Comparison of ENCODE assay signal across 20 cellular contexts in genomic region chr6:126066068-126067048, GRCh38.
DNase-seq lines count a peak whose midpoint lies in the region; ATAC-seq, FAIRE-seq and TF ChIP-seq lines count a peak whose summit lies in the region.
"Had no signal": no experiment of that assay in that cellular context is flagged by ENCODE, and none has a peak within 500 bp of the region (broad histone marks: within the 10 kb centered on the region; RNA-seq: fewer than 3 reads in every experiment).

No MANE protein-coding gene starts in this region.

- H3K79me2 ChIP-seq in K562 (ENCODE audit: control insufficient read depth, insufficient read depth, low read length), result no peaks in the 10 kb centered on the region; the same call in 2 of the 3 replicates

- TF ChIP-seq EP300 in K562 (IDR thresholded peaks at IDR 0.05; ENCODE audit: low read length), result no peak

- H3K9me3 ChIP-seq in K562 (replicated peaks; ENCODE audit: control insufficient read depth, insufficient read depth, low read depth, low read length), result no peaks in the 10 kb centered on the region
- no peaks in the 10 kb centered on the region for H3K9me3 ChIP-seq in right lobe of liver

- H3K36me3 ChIP-seq in K562 (ENCODE audit: control insufficient read depth, insufficient read depth, low read length), result peaks cover 11% of the 10 kb centered on the region; the same call in 2 of the 3 replicates
- H3K36me3 ChIP-seq in right lobe of liver, result no peaks in the 10 kb centered on the region

- no peak for TF ChIP-seq POLR2A in K562 (conservative IDR thresholded peaks at IDR 0.05)
- no peak for TF ChIP-seq POLR2A in right lobe of liver (IDR thresholded peaks at IDR 0.05)

- no TSS peak for BruUV-seq in K562 (replicated peaks; lab: Mats Ljungman, UMichigan)

- H3K27me3 ChIP-seq in K562 (ENCODE audit: control insufficient read depth in 2 of 2, insufficient read depth in 2 of 2, low read length in 2 of 2) (no peaks in the 10 kb centered on the region), right lobe of liver (no peaks in the 10 kb centered on the region)

- no peak overlapping the region for H3K4me3 ChIP-seq in AG10803 (ENCODE audit: low read length)
- H3K4me3 ChIP-seq in K562, result no peak overlapping the region
- H3K4me3 ChIP-seq in fibroblast of mammary gland (ENCODE audit: control insufficient read depth, low read depth, low read length), result no peak overlapping the region
- H3K4me3 ChIP-seq in right lobe of liver, result no peak overlapping the region

- TF ChIP-seq RAD21 in K562 (CRISPR knock-in tag; conservative IDR thresholded peaks at IDR 0.05 in 1 of 2, IDR thresholded peaks at IDR 0.05 in 1 of 2), result no peak

- no peak overlapping the region for H2AFZ ChIP-seq in K562 (ENCODE audit: low read depth, low read length)

- CTCF ChIA-PET in K562 (lab: Yijun Ruan, JAX; ENCODE audit: low intra/inter-chr PET ratio), result no interaction called here

- no peak for TF ChIP-seq CTCF in AG10803 (conservative IDR thresholded peaks at IDR 0.05; ENCODE audit: low read length)
- TF ChIP-seq CTCF in K562 (IDR thresholded peaks at IDR 0.05 in 2 of 3, conservative IDR thresholded peaks at IDR 0.05 in 1 of 3; ENCODE audit: insufficient read depth in 2 of 3, low read depth in 1 of 3, low read length in 3 of 3), result no peak
- TF ChIP-seq CTCF in fibroblast of mammary gland (conservative IDR thresholded peaks at IDR 0.05; ENCODE audit: control insufficient read depth, insufficient read depth, low read depth, low read length), result no peak
- no peak for TF ChIP-seq CTCF in right lobe of liver (IDR thresholded peaks at IDR 0.05)

- intact Hi-C loops in K562 (cut with micrococcal nuclease) (no loop called here), right lobe of liver (cut with DNase I) (no loop called here)

- POLR2A ChIA-PET in K562 (lab: Yijun Ruan, JAX), result interaction anchor here (0.6 to 1.0 kb wide), 2 partner anchors 9 to 1874 kb away, joined by 3 to 4 read pairs; no protein-coding TSS in a partner anchor

- in situ Hi-C loops in K562 (cut with MboI), result no loop called here

- no peak overlapping the region for H3K9ac ChIP-seq in K562 (ENCODE audit: insufficient read depth in 1 of 2, low read depth in 2 of 2, low read length in 2 of 2)

- H4K20me1 ChIP-seq in K562 (replicated peaks; ENCODE audit: control insufficient read depth, insufficient read depth, low read length), result no peaks in the 10 kb centered on the region

- H3K27ac ChIP-seq in K562 (ENCODE audit: extremely low read depth, low read depth, low read length) (0 out of 3 replicates have a peak overlapping the region, but pooled peaks have one; percentile 14), right lobe of liver (peak overlapping the region in 1 of 3 donors; percentile 50)

- DNase-seq in AG10803 (ENCODE audit: low read depth), result peak; percentile 49
- peak in 3 of 4 experiments; percentile 22 to 78 (median 58) for DNase-seq in K562 (ENCODE audit: extremely low read depth in 1 of 4, low spot score in 3 of 4)
- peak; percentile 43 for DNase-seq in fibroblast of mammary gland (ENCODE audit: low read depth)
- peak; percentile 40 to 76 (median 70) for DNase-seq in right lobe of liver
- DNase-seq in NCI-H82 (lab: John Stamatoyannopoulos, UW), result no peak
- no peak for DNase-seq in middle frontal gyrus (ENCODE audit: extremely low spot score, low spot score)
- no peak for DNase-seq in DMS53 (lab: John Stamatoyannopoulos, UW)
- DNase-seq: 8988T; CD8-positive, alpha-beta T cell; DND-41; GDM1; HFFc6; NCI-H1417; NCI-H187 treated with DMSO at 0.1 percent for 48 hours; NCI-H345; NCI-H526; SHP77 had no signal

- ATAC-seq in K562 (peak; percentile 87), right lobe of liver (peak; percentile 89 to 97 (median 96)), GM19452 (IDR thresholded peaks at IDR 0.05; ENCODE audit: unreplicated experiment) (no peak)
- ATAC-seq: CD8-positive, alpha-beta T cell had no signal

- FAIRE-seq in K562 (lab: Jason Lieb, UNC), result peak; percentile 69
- FAIRE-seq: H54, RCC 7860 had no signal

- WGBS in K562 (ENCODE audit: insufficient coverage, low coverage, missing lambda C conversion rate), result 66% methylated on average over 11 of the region's 12 CpGs
- WGBS in right lobe of liver (ENCODE audit: insufficient coverage, low coverage, low lambda C conversion rate, missing lambda C conversion rate), result 68% methylated on average over 10 of the region's 12 CpGs

- H3K4me1 ChIP-seq in K562 (replicated peaks in 1 of 2; ENCODE audit: control insufficient read depth in 2 of 2, insufficient read depth in 2 of 2, low read length in 2 of 2) (peaks cover 18 to 40% of the 10 kb centered on the region in 2 experiments), right lobe of liver (no peaks in the 10 kb centered on the region)

- peak overlapping the region; percentile 2; the same call in 1 of the 2 replicates for H3K4me2 ChIP-seq in K562 (ENCODE audit: insufficient read depth, low read length)

- no peaks in the 10 kb centered on the region for H3K9me1 ChIP-seq in K562 (ENCODE audit: control insufficient read depth, insufficient read depth, low read length)

TF ChIP-seq in K562, 482 proteins besides CTCF, POLR2A, EP300 and RAD21 (continues in another document):
- peak in 1 of 3 experiments; percentile 13 for TF ChIP-seq YY1 (IDR thresholded peaks at IDR 0.05; ENCODE audit: borderline replicate concordance in 1 of 3, control insufficient read depth in 1 of 3, extremely low read depth in 1 of 3, insufficient read depth in 3 of 3, insufficient read length in 1 of 3, insufficient replicate concordance in 2 of 3, low read depth in 1 of 3, low read length in 2 of 3)
- TF ChIP-seq ZNF507 (tag; conservative IDR thresholded peaks at IDR 0.05), result no peak
- peak in 1 of 2 experiments; percentile 36; a peak in 1 of 4 replicates for TF ChIP-seq RCOR1 (IDR thresholded peaks at IDR 0.05; ENCODE audit: borderline replicate concordance in 1 of 2, low read depth in 2 of 2, low read length in 2 of 2)
- TF ChIP-seq KDM1A (IDR thresholded peaks at IDR 0.05), result no peak
- TF ChIP-seq ZNF184 (CRISPR knock-in tag; IDR thresholded peaks at IDR 0.05), result no peak
- no peak for TF ChIP-seq RNF219 (CRISPR knock-in tag; IDR thresholded peaks at IDR 0.05)
- peak; percentile 71; the same call in 1 of the 2 replicates for TF ChIP-seq CTBP1 (IDR thresholded peaks at IDR 0.05; ENCODE audit: borderline replicate concordance)
- TF ChIP-seq ZNF778 (CRISPR knock-in tag; IDR thresholded peaks at IDR 0.05), result no peak
- no peak for TF ChIP-seq BRF2 (IDR thresholded peaks at IDR 0.05; ENCODE audit: borderline replicate concordance, insufficient read depth, insufficient read length)
- TF ChIP-seq PKNOX1 (IDR thresholded peaks at IDR 0.05), result peak; percentile 93
- TF ChIP-seq NR2C1 (IDR thresholded peaks at IDR 0.05), result no peak
- TF ChIP-seq NR2C1 (tag; IDR thresholded peaks at IDR 0.05), result 0 out of 2 replicates have a peak, but pooled peaks have one; percentile 25
- no peak for TF ChIP-seq NR2C2 (CRISPR knock-in tag; IDR thresholded peaks at IDR 0.05)
- TF ChIP-seq NR2C2 (tag; IDR thresholded peaks at IDR 0.05), result 0 out of 2 replicates have a peak, but pooled peaks have one; percentile 17
- TF ChIP-seq CREM (IDR thresholded peaks at IDR 0.05; ENCODE audit: low read depth), result no peak
- TF ChIP-seq ZNF224 (CRISPR knock-in tag; IDR thresholded peaks at IDR 0.05), result no peak
- no peak for TF ChIP-seq THAP7 (CRISPR knock-in tag; IDR thresholded peaks at IDR 0.05)

Comparison
In these comparisons a context has a peak if more than half of its experiments do, and no peak if none do; other contexts are left out.
1. DNase-seq: peak in AG10803 (single experiment), K562 (3 of 4), fibroblast of mammary gland (single experiment) and right lobe of liver (3 of 3); none in NCI-H82 (single experiment), middle frontal gyrus (single experiment) and DMS53 (single experiment).